In genomic region chr1:54965624-54966340, GRCh38 we compare ENCODE assay signal across 8 cellular contexts. TPM values are rescaled to one million over a fixed set of nuclear protein-coding genes. Genes with fewer than 3 reads are reported as not detected.
DNase-seq lines count a peak whose midpoint lies in the region; ATAC-seq and FAIRE-seq lines count a peak whose summit lies in the region.

No MANE protein-coding gene starts in this region.

- no peaks in the 10 kb centered on the region for H4K20me1 ChIP-seq in BLaER1 treated with 17β-estradiol and CSF1 and Interleukin-3, amounts not matched to agents 10 nM and 100 nM

- H3K9ac ChIP-seq in BLaER1 treated with 17β-estradiol and CSF1 and Interleukin-3, amounts not matched to agents 10 nM and 100 nM = peak overlapping the region in 9 of 11 experiments; percentile 54 to 68 (median 62); a peak in 17 of 22 replicates

- H3K4me1 Mint-ChIP-seq in T-helper 17 cell = peaks cover 8% of the 10 kb centered on the region
- H3K4me1 Mint-ChIP-seq in immature natural killer cell = peaks cover 8 to 9% of the 10 kb centered on the region in 2 donors
- peaks cover 17% of the 10 kb centered on the region for H3K4me1 Mint-ChIP-seq in activated CD4-positive, alpha-beta memory T cell treated with anti-CD3 and anti-CD28 coated beads, Interleukin-2, amount 10 ng/mL, durations not matched to agents 7 days and 5 days

- no peaks in the 10 kb centered on the region for H3K27me3 ChIP-seq in BLaER1 treated with 17β-estradiol and CSF1 and Interleukin-3, amounts not matched to agents 10 nM and 100 nM
- no peaks in the 10 kb centered on the region for H3K27me3 ChIP-seq in small intestine (ENCODE audit: control insufficient read depth in 2 of 2, insufficient read depth in 2 of 2, low read length in 2 of 2)

- peaks cover 0 to 1% (median 0%) of the 10 kb centered on the region in 6 donors for H3K9me3 Mint-ChIP-seq in immature natural killer cell
- no peaks in the 10 kb centered on the region for H3K9me3 Mint-ChIP-seq in activated CD4-positive, alpha-beta memory T cell treated with anti-CD3 and anti-CD28 coated beads, Interleukin-2, amount 10 ng/mL, durations not matched to agents 7 days and 5 days

- H3K4me2 ChIP-seq in BLaER1 treated with 17β-estradiol and CSF1 and Interleukin-3, amounts not matched to agents 10 nM and 100 nM = peak overlapping the region; percentile 36 to 85 (median 70)

- H3K27ac Mint-ChIP-seq in T-helper 17 cell = no peak overlapping the region
- no peak overlapping the region for H3K27ac Mint-ChIP-seq in immature natural killer cell
- H3K27ac Mint-ChIP-seq in activated CD4-positive, alpha-beta memory T cell treated with anti-CD3 and anti-CD28 coated beads, Interleukin-2, amount 10 ng/mL, durations not matched to agents 7 days and 5 days = no peak overlapping the region

- peaks cover 20 to 39% (median 30%) of the 10 kb centered on the region in 10 experiments for H3K4me1 ChIP-seq in BLaER1 treated with 17β-estradiol and CSF1 and Interleukin-3, amounts not matched to agents 10 nM and 100 nM
- H3K4me1 ChIP-seq in small intestine (ENCODE audit: control insufficient read depth in 2 of 2, insufficient read depth in 1 of 2, low read depth in 1 of 2, low read length in 1 of 2) = peaks cover 0 to 2% of the 10 kb centered on the region in 2 donors

- POLR2A ChIA-PET in activated CD4-positive, alpha-beta memory T cell treated with anti-CD3 and anti-CD28 coated beads, Interleukin-2, amount 10 ng/mL, durations not matched to agents 7 days and 5 days (lab: Charles Lee) = no interaction called here

- ATAC-seq in GM19467 (IDR thresholded peaks at IDR 0.05; ENCODE audit: unreplicated experiment) (peak; percentile 87), HG03520 (IDR thresholded peaks at IDR 0.05; ENCODE audit: unreplicated experiment) (peak; percentile 83), T-helper 17 cell (peak; percentile 46)

- DNase-seq in T-helper 17 cell = no peak
- peak; percentile 12 to 15 (median 15) for DNase-seq in immature natural killer cell
- no peak for DNase-seq in activated CD4-positive, alpha-beta memory T cell treated with anti-CD3 and anti-CD28 coated beads, Interleukin-2, amount 10 ng/mL, durations not matched to agents 7 days and 5 days
- DNase-seq in small intestine = no peak
- DNase-seq in activated CD4-positive, alpha-beta T cell treated with anti-CD3 and anti-CD28 coated beads for 48 hours = no peak

- H3K4me3 Mint-ChIP-seq in T-helper 17 cell = no peak overlapping the region
- H3K4me3 Mint-ChIP-seq in immature natural killer cell = peak overlapping the region in 3 of 5 donors; percentile 0 to 28 (median 13)
- no peak overlapping the region for H3K4me3 Mint-ChIP-seq in activated CD4-positive, alpha-beta memory T cell treated with anti-CD3 and anti-CD28 coated beads, Interleukin-2, amount 10 ng/mL, durations not matched to agents 7 days and 5 days

- CTCF ChIA-PET in activated CD4-positive, alpha-beta memory T cell treated with anti-CD3 and anti-CD28 coated beads, Interleukin-2, amount 10 ng/mL, durations not matched to agents 7 days and 5 days (lab: Charles Lee) = interaction anchor here (1.3 to 2.1 kb wide), 4 partner anchors 9 to 30 kb away, joined by 4 to 9 read pairs (median 6); no protein-coding TSS in a partner anchor

- 41 to 56% (median 48%) methylated on average over 7 of the region's 7 CpGs for WGBS in small intestine, 3 donors

- H3K27me3 Mint-ChIP-seq in T-helper 17 cell = peaks cover 29% of the 10 kb centered on the region
- peaks cover 1 to 13% (median 2%) of the 10 kb centered on the region in 3 donors for H3K27me3 Mint-ChIP-seq in immature natural killer cell (ENCODE audit: low read depth in 3 of 3)
- peaks cover 7% of the 10 kb centered on the region for H3K27me3 Mint-ChIP-seq in activated CD4-positive, alpha-beta memory T cell treated with anti-CD3 and anti-CD28 coated beads, Interleukin-2, amount 10 ng/mL, durations not matched to agents 7 days and 5 days

- H3K4me3 ChIP-seq in BLaER1 treated with 17β-estradiol and CSF1 and Interleukin-3, amounts not matched to agents 10 nM and 100 nM = peak overlapping the region in 3 of 10 experiments; percentile 13 to 45 (median 15); a peak in 3 of 20 replicates
- H3K4me3 ChIP-seq in small intestine (ENCODE audit: low read depth in 1 of 2, low read length in 2 of 2) = no peak overlapping the region

- no peak for FAIRE-seq in small intestine (lab: Jason Lieb, UNC)

- peak overlapping the region in 10 of 11 experiments; percentile 57 to 84 (median 80); a peak in 20 of 22 replicates for H3K27ac ChIP-seq in BLaER1 treated with 17β-estradiol and CSF1 and Interleukin-3, amounts not matched to agents 10 nM and 100 nM
- no peak overlapping the region for H3K27ac ChIP-seq in small intestine (ENCODE audit: low read depth in 1 of 2, low read length in 1 of 2)

- H3K9me3 ChIP-seq in BLaER1 treated with 17β-estradiol and CSF1 and Interleukin-3, amounts not matched to agents 10 nM and 100 nM (replicated peaks in 1 of 11) = peaks cover 0 to 12% (median 10%) of the 10 kb centered on the region in 11 experiments; a peak in 11 of 22 replicates
- no peaks in the 10 kb centered on the region for H3K9me3 ChIP-seq in T-helper 17 cell (ENCODE audit: control insufficient read depth, low read length, poor library complexity, severe bottlenecking)
- no peaks in the 10 kb centered on the region for H3K9me3 ChIP-seq in small intestine (ENCODE audit: control insufficient read depth, low read depth)

- no peaks in the 10 kb centered on the region for H3K36me3 ChIP-seq in BLaER1 treated with 17β-estradiol and CSF1 and Interleukin-3, amounts not matched to agents 10 nM and 100 nM
- no peaks in the 10 kb centered on the region for H3K36me3 ChIP-seq in small intestine (ENCODE audit: control insufficient read depth in 2 of 2, insufficient read depth in 2 of 2, low read length in 2 of 2)

- H3K36me3 Mint-ChIP-seq in T-helper 17 cell (ENCODE audit: low read depth) (peaks cover 7% of the 10 kb centered on the region), immature natural killer cell (no peaks in the 10 kb centered on the region)
- H3K36me3 Mint-ChIP-seq in activated CD4-positive, alpha-beta memory T cell treated with anti-CD3 and anti-CD28 coated beads, Interleukin-2, amount 10 ng/mL, durations not matched to agents 7 days and 5 days (ENCODE audit: low read depth) = no peaks in the 10 kb centered on the region

RNA-seq across cellular contexts. Expression of gene TMEM61, which starts 14.6 kb away (rescaled TPM):
- total RNA-seq in T-helper 17 cell = not detected
- polyA plus RNA-seq in immature natural killer cell (not detected), small intestine (1 to 10 TPM; 2.2 to 6.7 (median 5.4) TPM)
- not detected for total RNA-seq in activated CD4-positive, alpha-beta memory T cell treated with anti-CD3 and anti-CD28 coated beads, Interleukin-2, amount 10 ng/mL, durations not matched to agents 7 days and 5 days

RNA-seq across cellular contexts. Expression of gene BSND, which starts 33.0 kb away (rescaled TPM):
- total RNA-seq in T-helper 17 cell = under 1 TPM in 1 of 2 donors, not detected in 1; 0.07 TPM
- polyA plus RNA-seq in immature natural killer cell = not detected
- under 1 TPM; 0.08 to 0.13 TPM for total RNA-seq in activated CD4-positive, alpha-beta memory T cell treated with anti-CD3 and anti-CD28 coated beads, Interleukin-2, amount 10 ng/mL, durations not matched to agents 7 days and 5 days
- polyA plus RNA-seq in small intestine = under 1 TPM in 1 of 3 donors, not detected in 2; 0.01 TPM

Comparison
In these comparisons a context has a peak if more than half of its experiments do, and no peak if none do; other contexts are left out.
1. H3K27ac ChIP-seq: peak in BLaER1 treated with 17β-estradiol and CSF1 and Interleukin-3, amounts not matched to agents 10 nM and 100 nM (10 of 11); none in small intestine (0 of 2).
2. DNase-seq: peak in immature natural killer cell (3 of 3); none in T-helper 17 cell (0 of 3), activated CD4-positive, alpha-beta memory T cell treated with anti-CD3 and anti-CD28 coated beads, Interleukin-2, amount 10 ng/mL, durations not matched to agents 7 days and 5 days (single experiment), small intestine (single experiment) and activated CD4-positive, alpha-beta T cell treated with anti-CD3 and anti-CD28 coated beads for 48 hours (single experiment).
3. H3K4me3 Mint-ChIP-seq: peak in immature natural killer cell (3 of 5); none in T-helper 17 cell (single experiment) and activated CD4-positive, alpha-beta memory T cell treated with anti-CD3 and anti-CD28 coated beads, Interleukin-2, amount 10 ng/mL, durations not matched to agents 7 days and 5 days (single experiment).
4. Peak in every context shown above with its lines, with median percentiles within 50 percentile points of each other: ATAC-seq.